Comparison of ENCODE assay signal across 8 cellular contexts in genomic region chr11:13238879-13239514, GRCh38. TPM values are rescaled to one million over a fixed set of nuclear protein-coding genes. Genes with fewer than 3 reads are reported as not detected.
DNase-seq lines count a peak whose midpoint lies in the region; ATAC-seq and TF ChIP-seq lines count a peak whose summit lies in the region.

No MANE protein-coding gene starts in this region.

- H3K36me3 ChIP-seq in HEK293 (ENCODE audit: control insufficient read depth in 2 of 2, insufficient read depth in 1 of 2, low read length in 2 of 2) (no peaks in the 10 kb centered on the region), endodermal cell (ENCODE audit: control insufficient read depth, insufficient read depth, low read length) (no peaks in the 10 kb centered on the region), thyroid gland (no peaks in the 10 kb centered on the region)

- no peaks in the 10 kb centered on the region for H3K9me3 Mint-ChIP-seq in activated CD4-positive, alpha-beta memory T cell treated with anti-CD3 and anti-CD28 coated beads for 36 hours
- H3K9me3 Mint-ChIP-seq in endodermal cell: peaks cover 4% of the 10 kb centered on the region
- H3K9me3 Mint-ChIP-seq in natural killer cell: no peaks in the 10 kb centered on the region

- H3K4me1 ChIP-seq in HEK293 (ENCODE audit: control insufficient read depth, insufficient read depth, low read length) (no peaks in the 10 kb centered on the region), endodermal cell (ENCODE audit: control insufficient read depth, insufficient read depth, low read length) (no peaks in the 10 kb centered on the region), thyroid gland (no peaks in the 10 kb centered on the region)

- peak; percentile 57 for DNase-seq in ELF-1 (ENCODE audit: low read depth, low spot score)
- DNase-seq in NCI-H460 (ENCODE audit: extremely low read depth, low read depth): peak; percentile 29
- DNase-seq in activated CD4-positive, alpha-beta memory T cell treated with anti-CD3 and anti-CD28 coated beads for 36 hours: peak; percentile 55
- DNase-seq in endodermal cell: peak; percentile 83
- DNase-seq in natural killer cell: no peak
- peak; percentile 30 to 41 for DNase-seq in thyroid gland
- no peak for DNase-seq in OCI-M2 (lab: John Stamatoyannopoulos, UW; ENCODE audit: unreplicated experiment)

- no peak for TF ChIP-seq POLR2A in thyroid gland (IDR thresholded peaks at IDR 0.05)

- no peak overlapping the region for H3K27ac ChIP-seq in HEK293 (ENCODE audit: extremely low read depth, low read depth, low read length)
- H3K27ac ChIP-seq in endodermal cell (ENCODE audit: low read depth, low read length): no peak overlapping the region
- no peak overlapping the region for H3K27ac ChIP-seq in thyroid gland

- intact Hi-C loops in activated CD4-positive, alpha-beta memory T cell treated with anti-CD3 and anti-CD28 coated beads for 36 hours (cut with micrococcal nuclease): loop anchor here (2.0 kb wide), 2 partner anchors 28 to 274 kb away; no protein-coding TSS in a partner anchor
- intact Hi-C loops in natural killer cell (cut with micrococcal nuclease) (loop anchor here (5.0 kb wide), 1 partner anchor 277 kb away; no protein-coding TSS in a partner anchor), thyroid gland (cut with DNase I) (no loop called here)

- peaks cover 7% of the 10 kb centered on the region for H3K27me3 ChIP-seq in endodermal cell (ENCODE audit: control insufficient read depth, insufficient read depth, low read length, poor library complexity, severe bottlenecking)
- H3K27me3 ChIP-seq in thyroid gland: no peaks in the 10 kb centered on the region

- peak; percentile 76 to 86 (median 82) for ATAC-seq in natural killer cell

- no peak overlapping the region for H3K4me3 Mint-ChIP-seq in activated CD4-positive, alpha-beta memory T cell treated with anti-CD3 and anti-CD28 coated beads for 36 hours
- H3K4me3 Mint-ChIP-seq in endodermal cell (no peak overlapping the region), natural killer cell (no peak overlapping the region)

- no peaks in the 10 kb centered on the region for H3K9me3 ChIP-seq in HEK293 (ENCODE audit: control insufficient read depth, insufficient read depth, low read depth, low read length)
- H3K9me3 ChIP-seq in endodermal cell (ENCODE audit: control insufficient read depth, low read length): peaks cover 9% of the 10 kb centered on the region
- no peaks in the 10 kb centered on the region for H3K9me3 ChIP-seq in thyroid gland

- no peaks in the 10 kb centered on the region for H3K4me1 Mint-ChIP-seq in activated CD4-positive, alpha-beta memory T cell treated with anti-CD3 and anti-CD28 coated beads for 36 hours (ENCODE audit: low read depth)
- H3K4me1 Mint-ChIP-seq in endodermal cell: no peaks in the 10 kb centered on the region
- H3K4me1 Mint-ChIP-seq in natural killer cell: peaks cover 5 to 6% of the 10 kb centered on the region in 2 donors

- POLR2A ChIA-PET in HEK293 (lab: Yijun Ruan, JAX): no interaction called here
- POLR2A ChIA-PET in activated CD4-positive, alpha-beta memory T cell treated with anti-CD3 and anti-CD28 coated beads for 36 hours (lab: Charles Lee): no interaction called here

- H3K9ac ChIP-seq in endodermal cell (ENCODE audit: extremely low read depth, low read length, poor library complexity, severe bottlenecking): no peak overlapping the region

- no peak overlapping the region for H3K27ac Mint-ChIP-seq in activated CD4-positive, alpha-beta memory T cell treated with anti-CD3 and anti-CD28 coated beads for 36 hours
- H3K27ac Mint-ChIP-seq in endodermal cell (no peak overlapping the region), natural killer cell (no peak overlapping the region)

- TF ChIP-seq CTCF in HEK293 (tag by site-specific recombination; IDR thresholded peaks at IDR 0.05) (peak; percentile 32; the same call in 1 of the 2 replicates), endodermal cell (conservative IDR thresholded peaks at IDR 0.05) (peak; percentile 93), natural killer cell (IDR thresholded peaks at IDR 0.05) (peak; percentile 94), thyroid gland (IDR thresholded peaks at IDR 0.05) (peak; percentile 54 to 87 (median 67))

- 51 to 75% methylated on average over 2 to 3 of the region's 4 CpGs for WGBS in endodermal cell (ENCODE audit: insufficient coverage in 1 of 2, insufficient read length in 1 of 2), 2 experiments
- WGBS in thyroid gland, 2 donors: 53 to 62% methylated on average over 4 of the region's 4 CpGs

- H3K4me3 ChIP-seq in HEK293 (ENCODE audit: low read depth, low read length) (no peak overlapping the region), endodermal cell (ENCODE audit: low read length) (no peak overlapping the region), thyroid gland (replicated peaks in 1 of 3) (no peak overlapping the region)

- H3K36me3 Mint-ChIP-seq in activated CD4-positive, alpha-beta memory T cell treated with anti-CD3 and anti-CD28 coated beads for 36 hours: no peaks in the 10 kb centered on the region
- H3K36me3 Mint-ChIP-seq in endodermal cell (ENCODE audit: low read depth): no peaks in the 10 kb centered on the region
- no peaks in the 10 kb centered on the region for H3K36me3 Mint-ChIP-seq in natural killer cell

- peaks cover 14% of the 10 kb centered on the region for H3K27me3 Mint-ChIP-seq in activated CD4-positive, alpha-beta memory T cell treated with anti-CD3 and anti-CD28 coated beads for 36 hours
- H3K27me3 Mint-ChIP-seq in endodermal cell (ENCODE audit: insufficient read depth): peaks cover 16% of the 10 kb centered on the region
- peaks cover 18 to 35% of the 10 kb centered on the region in 2 donors for H3K27me3 Mint-ChIP-seq in natural killer cell (ENCODE audit: low read depth in 2 of 2)

- CTCF ChIA-PET in HEK293 (lab: Yijun Ruan, JAX): interaction anchor here (0.7 to 6.4 kb wide), 23 partner anchors 9 to 639 kb away, joined by 3 to 76 read pairs (median 5); no protein-coding TSS in a partner anchor
- CTCF ChIA-PET in activated CD4-positive, alpha-beta memory T cell treated with anti-CD3 and anti-CD28 coated beads for 36 hours (lab: Charles Lee): interaction anchor here (0.6 to 3.8 kb wide), 33 partner anchors 9 to 275 kb away, joined by 3 to 42 read pairs (median 4); no protein-coding TSS in a partner anchor

TF ChIP-seq in HEK293, 187 proteins besides CTCF, POLR2A, EP300 and RAD21:
- TF ChIP-seq ZXDB (tag by site-specific recombination; IDR thresholded peaks at IDR 0.05): no peak
- TF ChIP-seq ZNF624 (tag by site-specific recombination; IDR thresholded peaks at IDR 0.05): no peak
- TF ChIP-seq ZNF654 (tag by site-specific recombination; IDR thresholded peaks at IDR 0.05; ENCODE audit: low read depth): peak; percentile 36
TF ChIP-seq in HEK293: peak in this region for 1.

RNA-seq across cellular contexts. Expression of gene BMAL1, which starts 38.6 kb away (rescaled TPM):
- 10.6 and 10.8 TPM in 2 replicates for total RNA-seq in NCI-H460 (2014; rRNA removed; shearing (Covaris generic))
- 5.3 and 9.8 TPM in 2 replicates for polyA plus RNA-seq in NCI-H460 (2014; cell fraction: nucleus; rRNA removed)
- 10 to 100 TPM; 20.2 to 24.8 TPM for total RNA-seq in activated CD4-positive, alpha-beta memory T cell treated with anti-CD3 and anti-CD28 coated beads for 36 hours
- total RNA-seq in endodermal cell: 1 to 10 TPM; 3.7 to 7.2 TPM
- 4.3 TPM for polyA plus RNA-seq in endodermal cell (2013, experiment 1 of 2)
- 5.7 TPM for polyA plus RNA-seq in endodermal cell (2013, experiment 2 of 2)
- total RNA-seq in natural killer cell: 100 to 1,000 TPM; 142 to 162 (median 145) TPM
- 10 to 100 TPM; 41.2 to 97.5 (median 50.7) TPM for total RNA-seq in thyroid gland

Comparison
In these comparisons a context has a peak if more than half of its experiments do, and no peak if none do; other contexts are left out.
1. DNase-seq: peak in ELF-1 (single experiment), NCI-H460 (single experiment), activated CD4-positive, alpha-beta memory T cell treated with anti-CD3 and anti-CD28 coated beads for 36 hours (single experiment), endodermal cell (single experiment) and thyroid gland (2 of 2); none in natural killer cell (single experiment) and OCI-M2 (single experiment).
2. CTCF ChIP-seq: peak in every context shown above with its lines; median percentile 94 in natural killer cell; 93 in endodermal cell; 67 in thyroid gland; 32 in HEK293.